9 cellular contexts compared by ENCODE assay signal in the genomic region with DNA sequence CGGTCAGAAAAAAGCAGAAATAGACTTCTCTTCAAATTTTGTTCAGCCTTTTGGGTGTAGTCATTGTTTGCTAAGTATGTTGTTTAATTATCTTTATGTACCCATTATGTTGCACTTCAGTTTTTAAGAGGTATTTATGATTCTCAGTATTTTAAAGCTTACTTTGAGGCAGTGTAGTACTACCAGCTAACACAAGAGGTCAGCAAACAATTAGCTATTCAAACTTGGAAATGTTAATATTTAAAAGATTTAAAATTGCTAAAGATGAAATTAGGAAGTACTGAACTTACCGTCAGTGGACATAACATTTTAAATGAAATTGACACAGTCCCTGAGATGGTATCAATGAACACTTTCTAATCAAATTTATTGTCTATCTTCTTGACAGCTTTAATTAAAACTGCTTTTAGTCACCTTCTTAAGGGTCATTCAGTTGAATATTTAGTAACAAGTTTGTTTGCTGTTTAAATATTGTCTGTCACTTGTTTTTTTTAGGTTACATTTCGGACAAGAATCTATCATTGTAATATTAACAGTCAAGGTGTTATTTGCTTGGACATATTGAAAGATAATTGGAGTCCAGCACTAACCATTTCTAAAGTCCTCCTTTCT. TPM values are rescaled to one million over a fixed set of nuclear protein-coding genes. Genes with fewer than 3 reads are reported as not detected.
DNase-seq lines count a peak whose midpoint lies in the region; ATAC-seq and TF ChIP-seq lines count a peak whose summit lies in the region.
"Had no signal": no experiment of that assay in that cellular context is flagged by ENCODE, and none has a peak within 500 bp of the region (broad histone marks: within the 10 kb centered on the region; RNA-seq: fewer than 3 reads in every experiment).

No MANE protein-coding gene starts in this region.

- H3K36me3 Mint-ChIP-seq in immature natural killer cell: peaks cover 0 to 6% (median 4%) of the 10 kb centered on the region in 3 donors

- H3K9me3 Mint-ChIP-seq in immature natural killer cell: no peaks in the 10 kb centered on the region

- DNase-seq in Daoy (ENCODE audit: low read depth) (peak; percentile 6), adipocyte (ENCODE audit: low read depth) (peak; percentile 73), immature natural killer cell (peak; percentile 21 to 27 (median 22)), uterus (no peak), activated gamma-delta T cell (lab: John Stamatoyannopoulos, UW) (no peak), NCI-H1048 (lab: John Stamatoyannopoulos, UW) (no peak)

- H3K4me1 Mint-ChIP-seq in immature natural killer cell: peaks cover 0 to 2% of the 10 kb centered on the region in 2 donors

- peak overlapping the region in 2 of 6 donors; percentile 7 to 41 for H3K27ac Mint-ChIP-seq in immature natural killer cell

- H3K4me1 ChIP-seq in adipocyte (ENCODE audit: control insufficient read depth, insufficient read depth, low read length) (no peaks in the 10 kb centered on the region), uterus (no peaks in the 10 kb centered on the region)
- H3K4me1 ChIP-seq: SJSA1 had no signal

- no peak overlapping the region for H3K4me3 Mint-ChIP-seq in immature natural killer cell

- H3K9ac ChIP-seq in adipocyte (ENCODE audit: low read length): no peak overlapping the region

- H3K9me3 ChIP-seq in adipocyte (ENCODE audit: control insufficient read depth, low read length) (no peaks in the 10 kb centered on the region), uterus (no peaks in the 10 kb centered on the region)
- H3K9me3 ChIP-seq: SJSA1 had no signal

- peaks cover 0 to 2% (median 0%) of the 10 kb centered on the region in 3 donors for H3K27me3 Mint-ChIP-seq in immature natural killer cell (ENCODE audit: low read depth in 3 of 3)

- peaks cover 38% of the 10 kb centered on the region for H3K36me3 ChIP-seq in adipocyte (ENCODE audit: control insufficient read depth, insufficient read depth, low read length, severe bottlenecking)
- no peaks in the 10 kb centered on the region for H3K36me3 ChIP-seq in uterus

- ATAC-seq in HG02885 (IDR thresholded peaks at IDR 0.05; ENCODE audit: poor library complexity, unreplicated experiment) (peak; percentile 53), GM21717 (IDR thresholded peaks at IDR 0.05; ENCODE audit: unreplicated experiment) (no peak)

- H3K27ac ChIP-seq in uterus: no peak overlapping the region
- H3K27ac ChIP-seq: SJSA1 had no signal

- intact Hi-C loops in uterus (cut with DNase I; ENCODE audit: low total_unique reads): no loop called here

- TF ChIP-seq POLR2A in uterus (IDR thresholded peaks at IDR 0.05): no peak

- H3K27me3 ChIP-seq in adipocyte (replicated peaks; ENCODE audit: control insufficient read depth, insufficient read depth, low read length) (no peaks in the 10 kb centered on the region), uterus (no peaks in the 10 kb centered on the region)
- H3K27me3 ChIP-seq: SJSA1 had no signal

- TF ChIP-seq CTCF in uterus (IDR thresholded peaks at IDR 0.05): peak; percentile 71 to 84 (median 78)

- H3K4me3 ChIP-seq in adipocyte (ENCODE audit: low read length) (no peak overlapping the region), uterus (no peak overlapping the region)
- H3K4me3 ChIP-seq: SJSA1 had no signal

RNA-seq across cellular contexts. Expression of a gene that starts 28.1 kb away (rescaled TPM):
- total RNA-seq in Daoy (2014; rRNA removed; shearing (Covaris generic)): 13.8 and 24.5 TPM in 2 replicates
- polyA plus RNA-seq in immature natural killer cell: 1 to 10 TPM; 2.1 to 4.7 (median 4.0) TPM
- 10 to 100 TPM in 3 of 4 donors, 1 to 10 TPM in 1; 3.6 to 25.0 (median 17.3) TPM for total RNA-seq in uterus

RNA-seq across cellular contexts. Expression of a gene that starts 28.2 kb away (rescaled TPM):
- 1,947 and 2,616 TPM in 2 replicates for total RNA-seq in Daoy (2014; rRNA removed; shearing (Covaris generic))
- polyA plus RNA-seq in immature natural killer cell: 1,000 to 10,000 TPM; 2,712 to 5,031 (median 2,871) TPM
- total RNA-seq in uterus: 1,000 to 10,000 TPM; 2,242 to 5,103 (median 3,613) TPM

RNA-seq across cellular contexts. Expression of a gene that starts 56.4 kb away (rescaled TPM):
- 11.0 and 14.9 TPM in 2 replicates for total RNA-seq in Daoy (2014; rRNA removed; shearing (Covaris generic))
- 10 to 100 TPM; 15.5 to 24.4 (median 16.2) TPM for polyA plus RNA-seq in immature natural killer cell
- total RNA-seq in uterus: 10 to 100 TPM; 36.8 to 95.7 (median 60.2) TPM

Comparison
In these comparisons a context has a peak if more than half of its experiments do, and no peak if none do; other contexts are left out.
1. DNase-seq: peak in Daoy (single experiment), adipocyte (single experiment) and immature natural killer cell (3 of 3); none in uterus (0 of 2), activated gamma-delta T cell (single experiment) and NCI-H1048 (single experiment).